ENCODE assay signal across 33 cellular contexts in genomic region chr10:60246382-60246781, GRCh38.
"Had no signal": no experiment of that assay in that cellular context is flagged by ENCODE, and none has a peak within 500 bp of the region (broad histone marks: within the 10 kb centered on the region; RNA-seq: fewer than 3 reads in every experiment).

No MANE protein-coding gene starts in this region.

- H3K36me3 Mint-ChIP-seq: activated naive CD8-positive, alpha-beta T cell treated with anti-CD3 and anti-CD28 coated beads for 36 hours; brain; naive thymus-derived CD8-positive, alpha-beta T cell; stimulated activated memory B cell treated with anti-CD40 and anti-IgM and Interleukin-4, amounts not matched to agents 10 μg/mL and 1 μg/mL and 100 μg/mL, for 72 hours had no signal

- ATAC-seq: activated CD4-positive, CD25-positive, alpha-beta regulatory T cell treated with anti-CD3 and anti-CD28 coated beads, Interleukin-2, amount 50 U/mL, for 24 hours; esophagus mucosa; foreskin keratinocyte; heart left ventricle; left lung; naive thymus-derived CD8-positive, alpha-beta T cell; stimulated activated memory B cell treated with anti-CD40 and anti-IgM and Interleukin-4, amounts not matched to agents 10 μg/mL and 1 μg/mL and 100 μg/mL, for 72 hours; stimulated activated naive CD8-positive, alpha-beta T cell treated with anti-CD3 and anti-CD28 coated beads, Interleukin-15, amount 100 ng/mL, for 72 hours had no signal

- H3K27me3 Mint-ChIP-seq: activated naive CD8-positive, alpha-beta T cell treated with anti-CD3 and anti-CD28 coated beads for 36 hours; naive thymus-derived CD8-positive, alpha-beta T cell; stimulated activated memory B cell treated with anti-CD40 and anti-IgM and Interleukin-4, amounts not matched to agents 10 μg/mL and 1 μg/mL and 100 μg/mL, for 72 hours; stimulated activated naive CD8-positive, alpha-beta T cell treated with anti-CD3 and anti-CD28 coated beads, Interleukin-15, amount 100 ng/mL, for 72 hours had no signal

- H3K4me1 Mint-ChIP-seq: activated naive CD8-positive, alpha-beta T cell treated with anti-CD3 and anti-CD28 coated beads for 36 hours; stimulated activated memory B cell treated with anti-CD40 and anti-IgM and Interleukin-4, amounts not matched to agents 10 μg/mL and 1 μg/mL and 100 μg/mL, for 72 hours; stimulated activated naive CD8-positive, alpha-beta T cell treated with anti-CD3 and anti-CD28 coated beads, Interleukin-15, amount 100 ng/mL, for 72 hours had no signal

- H3K36me3 ChIP-seq: adrenal gland, heart left ventricle, left lung, right atrium auricular region, tibial nerve had no signal

- H3K27ac ChIP-seq: adrenal gland, coronary artery, foreskin keratinocyte, heart left ventricle, left lung, tibial nerve, VCaP had no signal

- H3K27me3 ChIP-seq: adrenal gland, foreskin keratinocyte, heart left ventricle, left lung, right atrium auricular region, tibial nerve had no signal

- H3K27ac Mint-ChIP-seq: activated naive CD4-positive, alpha-beta T cell treated with anti-CD3 and anti-CD28 coated beads for 36 hours; activated naive CD8-positive, alpha-beta T cell treated with anti-CD3 and anti-CD28 coated beads for 36 hours; activated T-helper 1 cell treated with anti-CD3 and anti-CD28 coated beads, Interleukin-12 subunit alpha, Interleukin-12 subunit beta, Interleukin-2, Interleukin-4 antibody, amounts not matched to agents 30 ng/mL and 10 ng/mL and 1 ng/mL, durations not matched to agents 14 hours and 24 hours and 36 hours; brain; naive thymus-derived CD8-positive, alpha-beta T cell; stimulated activated memory B cell treated with anti-CD40 and anti-IgM and Interleukin-4, amounts not matched to agents 10 μg/mL and 1 μg/mL and 100 μg/mL, for 72 hours; T-helper 1 cell treated with Interleukin-12 subunit alpha and Interleukin-12 subunit beta and Interleukin-4 antibody, amounts not matched to agents 30 μg/mL and 1 μg/mL, for 36 hours had no signal

- DNase-seq: activated CD4-positive, alpha-beta T cell treated with anti-CD3 and anti-CD28 coated beads for 48 hours; activated CD4-positive, alpha-beta T cell treated with anti-CD3 and anti-CD28 coated beads, Interleukin-2, amount 50 U/mL, for 48 hours; activated CD8-positive, alpha-beta memory T cell treated with anti-CD3 and anti-CD28 coated beads for 24 hours; activated CD8-positive, alpha-beta memory T cell treated with anti-CD3 and anti-CD28 coated beads, Interleukin-2, amount 50 U/mL, for 4 hours; activated effector memory CD4-positive, alpha-beta T cell treated with anti-CD3 and anti-CD28 coated beads, Interleukin-2, amount 50 U/mL, for 16 hours; activated naive CD4-positive, alpha-beta T cell treated with anti-CD3 and anti-CD28 coated beads for 36 hours; activated naive CD8-positive, alpha-beta T cell treated with anti-CD3 and anti-CD28 coated beads for 36 hours; activated T-cell treated with anti-CD3 and anti-CD28 coated beads, Interleukin-2, amount 50 U/mL, for 1 hour; adrenal gland; aorta; foreskin keratinocyte; heart left ventricle; hypothalamus; kidney glomerular epithelial cell; left lung; naive thymus-derived CD8-positive, alpha-beta T cell; stimulated activated CD4-positive, alpha-beta T cell treated with anti-CD3 and anti-CD28 coated beads, Interleukin-1b, Interleukin-23, amount 100 ng/mL, for 48 hours; stimulated activated CD4-positive, alpha-beta T cell treated with anti-CD3 and anti-CD28 coated beads, Interleukin-4, amount 100 ng/mL, for 4 hours; stimulated activated CD8-positive, alpha-beta memory T cell treated with anti-CD3 and anti-CD28 coated beads, Interleukin-4, amount 100 ng/mL, for 48 hours; stimulated activated naive CD8-positive, alpha-beta T cell treated with anti-CD3 and anti-CD28 coated beads, Interleukin-15, amount 100 ng/mL, for 72 hours; T-helper 9 cell had no signal

- H3K9me3 Mint-ChIP-seq: activated naive CD4-positive, alpha-beta T cell treated with anti-CD3 and anti-CD28 coated beads for 36 hours; activated naive CD8-positive, alpha-beta T cell treated with anti-CD3 and anti-CD28 coated beads for 36 hours; activated T-helper 1 cell treated with anti-CD3 and anti-CD28 coated beads, Interleukin-12 subunit alpha, Interleukin-12 subunit beta, Interleukin-2, Interleukin-4 antibody, amounts not matched to agents 30 ng/mL and 10 ng/mL and 1 ng/mL, durations not matched to agents 14 hours and 24 hours and 36 hours; brain; stimulated activated memory B cell treated with anti-CD40 and anti-IgM and Interleukin-4, amounts not matched to agents 10 μg/mL and 1 μg/mL and 100 μg/mL, for 72 hours; stimulated activated naive CD8-positive, alpha-beta T cell treated with anti-CD3 and anti-CD28 coated beads, Interleukin-15, amount 100 ng/mL, for 72 hours; T-helper 1 cell treated with Interleukin-12 subunit alpha and Interleukin-12 subunit beta and Interleukin-4 antibody, amounts not matched to agents 30 μg/mL and 1 μg/mL, for 36 hours had no signal

- H3K4me1 ChIP-seq: adrenal gland, foreskin keratinocyte, heart left ventricle, left lung, right atrium auricular region, tibial nerve had no signal

- H3K9me3 ChIP-seq: adrenal gland, heart left ventricle, left lung, right atrium auricular region, tibial nerve had no signal

- H3K4me3 Mint-ChIP-seq: activated naive CD4-positive, alpha-beta T cell treated with anti-CD3 and anti-CD28 coated beads for 36 hours; activated naive CD8-positive, alpha-beta T cell treated with anti-CD3 and anti-CD28 coated beads for 36 hours; activated T-helper 1 cell treated with anti-CD3 and anti-CD28 coated beads, Interleukin-12 subunit alpha, Interleukin-12 subunit beta, Interleukin-2, Interleukin-4 antibody, amounts not matched to agents 30 ng/mL and 10 ng/mL and 1 ng/mL, durations not matched to agents 14 hours and 24 hours and 36 hours; brain; naive thymus-derived CD8-positive, alpha-beta T cell; stimulated activated memory B cell treated with anti-CD40 and anti-IgM and Interleukin-4, amounts not matched to agents 10 μg/mL and 1 μg/mL and 100 μg/mL, for 72 hours; stimulated activated naive CD8-positive, alpha-beta T cell treated with anti-CD3 and anti-CD28 coated beads, Interleukin-15, amount 100 ng/mL, for 72 hours; T-helper 1 cell treated with Interleukin-12 subunit alpha and Interleukin-12 subunit beta and Interleukin-4 antibody, amounts not matched to agents 30 μg/mL and 1 μg/mL, for 36 hours had no signal

- FAIRE-seq: TTC549 had no signal

- H3K4me3 ChIP-seq: adrenal gland, coronary artery, heart left ventricle, left lung, right atrium auricular region, smooth muscle cell, tibial nerve had no signal
